1 cellular context compared by ENCODE assay signal in the genomic region with DNA sequence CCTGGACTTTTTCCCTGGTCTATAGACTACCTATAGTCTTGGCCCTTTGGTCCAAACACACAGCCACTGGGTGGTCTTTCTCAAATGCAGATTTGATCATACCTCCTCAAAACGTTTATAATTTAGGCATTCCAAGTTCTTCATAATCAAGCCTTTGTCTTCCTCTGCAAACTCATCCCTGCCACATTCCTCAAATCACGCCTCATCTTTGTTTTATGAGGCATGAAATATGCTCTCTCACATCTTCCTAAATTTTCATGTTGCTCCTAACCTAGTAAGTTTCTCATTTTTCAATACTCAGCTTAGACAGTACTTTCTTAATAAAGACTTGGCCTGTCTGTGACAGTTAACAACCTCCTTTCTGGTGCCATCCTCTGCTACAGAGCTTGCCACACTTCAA.
TF ChIP-seq lines count a peak whose summit lies in the region.

No MANE protein-coding gene starts in this region.

TF ChIP-seq in endothelial cell of umbilical vein, 7 proteins besides CTCF, POLR2A, EP300 and RAD21 (continued from another document):
- no peak for TF ChIP-seq FOS (IDR thresholded peaks at IDR 0.05; ENCODE audit: borderline replicate concordance, insufficient read depth, low read length)
